ENCODE assay signal across 8 cellular contexts in genomic region chr19:21202865-21203494, GRCh38.
DNase-seq lines count a peak whose midpoint lies in the region; ATAC-seq and TF ChIP-seq lines count a peak whose summit lies in the region.

No MANE protein-coding gene starts in this region.

- no peak for TF ChIP-seq POLR2A in right lobe of liver (IDR thresholded peaks at IDR 0.05)
- no peak for TF ChIP-seq POLR2A in uterus (IDR thresholded peaks at IDR 0.05)

- H3K9me3 ChIP-seq in NT2/D1 (ENCODE audit: insufficient read depth, low read length), result peaks cover 16% of the 10 kb centered on the region
- H3K9me3 ChIP-seq in right lobe of liver, result no peaks in the 10 kb centered on the region
- no peaks in the 10 kb centered on the region for H3K9me3 ChIP-seq in uterus

- H3K36me3 ChIP-seq in NT2/D1 (ENCODE audit: insufficient read depth, insufficient read length, low read length) (no peaks in the 10 kb centered on the region), right lobe of liver (no peaks in the 10 kb centered on the region), uterus (no peaks in the 10 kb centered on the region)

- intact Hi-C loops in right lobe of liver (cut with DNase I) (no loop called here), uterus (cut with DNase I; ENCODE audit: low total_unique reads) (no loop called here), sciatic nerve (cut with DNase I) (no loop called here)

- 22% methylated on average over 6 of the region's 9 CpGs for WGBS in right lobe of liver (ENCODE audit: insufficient coverage, low coverage, low lambda C conversion rate, missing lambda C conversion rate)

- H3K4me1 ChIP-seq in NT2/D1 (ENCODE audit: insufficient read depth, insufficient read length), result no peaks in the 10 kb centered on the region
- no peaks in the 10 kb centered on the region for H3K4me1 ChIP-seq in right lobe of liver
- H3K4me1 ChIP-seq in uterus, result no peaks in the 10 kb centered on the region

- H3K27me3 ChIP-seq in NT2/D1 (ENCODE audit: insufficient read depth, insufficient read length) (no peaks in the 10 kb centered on the region), right lobe of liver (no peaks in the 10 kb centered on the region), uterus (no peaks in the 10 kb centered on the region)

- H3K4me3 ChIP-seq in NT2/D1 (ENCODE audit: insufficient read length, low read depth) (no peak overlapping the region), cardiac fibroblast (replicated peaks in 1 of 2; ENCODE audit: low read depth in 2 of 2, low read length in 2 of 2) (no peak overlapping the region), right lobe of liver (no peak overlapping the region), uterus (no peak overlapping the region)

- H3K27ac ChIP-seq in right lobe of liver (no peak overlapping the region), uterus (no peak overlapping the region)

- ATAC-seq in right lobe of liver (peak; percentile 39 to 47 (median 42)), HG02870 (IDR thresholded peaks at IDR 0.05; ENCODE audit: unreplicated experiment) (no peak), sciatic nerve (no peak)

- DNase-seq in AML-193 (lab: John Stamatoyannopoulos, UW), result peak; percentile 74 to 81
- DNase-seq in NT2/D1 (ENCODE audit: low read depth, low spot score), result peak; percentile 75
- peak; percentile 38 to 47 for DNase-seq in cardiac fibroblast (ENCODE audit: low read depth in 2 of 2)
- DNase-seq in right lobe of liver, result no peak
- no peak for DNase-seq in uterus
- no peak for DNase-seq in sciatic nerve (ENCODE audit: low spot score)

- H3K9ac ChIP-seq in NT2/D1 (ENCODE audit: insufficient read length, low read depth), result no peak overlapping the region

- TF ChIP-seq CTCF in GM12873 (IDR thresholded peaks at IDR 0.05; ENCODE audit: insufficient read depth, low read depth, low read length, missing control alignments) (peak; percentile 72), cardiac fibroblast (IDR thresholded peaks at IDR 0.05; ENCODE audit: low read depth, low read length) (peak; percentile 61), right lobe of liver (IDR thresholded peaks at IDR 0.05) (peak; percentile 40 to 55 (median 48)), uterus (IDR thresholded peaks at IDR 0.05) (peak; percentile 32 to 54 (median 44))

Comparison
In these comparisons a context has a peak if more than half of its experiments do, and no peak if none do; other contexts are left out.
1. DNase-seq: peak in AML-193 (2 of 2), NT2/D1 (single experiment) and cardiac fibroblast (2 of 2); none in right lobe of liver (0 of 3), uterus (0 of 2) and sciatic nerve (single experiment).
2. ATAC-seq: peak in right lobe of liver (4 of 4); none in HG02870 (single experiment) and sciatic nerve (single experiment).
3. Peak in every context shown above with its lines, with median percentiles within 50 percentile points of each other: CTCF ChIP-seq.